Comparison of ENCODE assay signal across 1 cellular context in the genomic region with DNA sequence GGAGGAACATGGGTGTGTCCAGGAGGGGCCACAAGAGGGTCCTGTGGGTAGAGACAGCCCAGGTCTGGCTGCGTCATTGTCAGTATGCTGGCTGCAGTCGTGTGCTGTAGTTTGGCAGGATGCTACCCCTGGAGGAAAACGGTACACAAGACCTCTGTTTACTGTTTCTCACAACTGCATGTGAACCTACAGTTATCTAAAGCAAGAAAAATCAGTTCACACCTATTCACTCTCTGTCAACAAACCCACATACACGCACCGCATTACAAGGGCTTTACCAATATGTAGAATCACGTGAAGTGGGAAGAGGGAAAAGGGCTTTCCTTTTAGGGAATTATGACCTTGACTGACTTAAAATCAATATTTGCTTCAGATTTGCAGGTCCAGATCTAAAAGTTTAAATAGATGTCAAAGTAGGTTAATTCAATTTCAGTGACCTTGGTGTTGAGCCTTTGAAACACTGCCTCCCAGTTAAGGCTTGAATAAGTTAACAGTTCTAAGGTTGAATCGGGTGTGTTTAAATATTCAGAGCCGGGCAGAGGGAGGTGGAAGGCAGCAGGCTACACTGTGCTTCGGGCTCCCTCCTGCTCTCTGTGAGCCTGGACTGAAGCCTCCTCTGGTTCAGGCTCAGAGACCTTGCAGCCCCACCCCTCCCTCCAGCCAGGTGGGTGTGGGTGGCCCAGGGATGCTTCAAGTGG.
TF ChIP-seq lines count a peak whose summit lies in the region.

No MANE protein-coding gene starts in this region.

TF ChIP-seq in HepG2, 621 proteins besides CTCF, POLR2A, EP300 and RAD21 (continued from another document and continues in another):
- TF ChIP-seq, protein P1, sequence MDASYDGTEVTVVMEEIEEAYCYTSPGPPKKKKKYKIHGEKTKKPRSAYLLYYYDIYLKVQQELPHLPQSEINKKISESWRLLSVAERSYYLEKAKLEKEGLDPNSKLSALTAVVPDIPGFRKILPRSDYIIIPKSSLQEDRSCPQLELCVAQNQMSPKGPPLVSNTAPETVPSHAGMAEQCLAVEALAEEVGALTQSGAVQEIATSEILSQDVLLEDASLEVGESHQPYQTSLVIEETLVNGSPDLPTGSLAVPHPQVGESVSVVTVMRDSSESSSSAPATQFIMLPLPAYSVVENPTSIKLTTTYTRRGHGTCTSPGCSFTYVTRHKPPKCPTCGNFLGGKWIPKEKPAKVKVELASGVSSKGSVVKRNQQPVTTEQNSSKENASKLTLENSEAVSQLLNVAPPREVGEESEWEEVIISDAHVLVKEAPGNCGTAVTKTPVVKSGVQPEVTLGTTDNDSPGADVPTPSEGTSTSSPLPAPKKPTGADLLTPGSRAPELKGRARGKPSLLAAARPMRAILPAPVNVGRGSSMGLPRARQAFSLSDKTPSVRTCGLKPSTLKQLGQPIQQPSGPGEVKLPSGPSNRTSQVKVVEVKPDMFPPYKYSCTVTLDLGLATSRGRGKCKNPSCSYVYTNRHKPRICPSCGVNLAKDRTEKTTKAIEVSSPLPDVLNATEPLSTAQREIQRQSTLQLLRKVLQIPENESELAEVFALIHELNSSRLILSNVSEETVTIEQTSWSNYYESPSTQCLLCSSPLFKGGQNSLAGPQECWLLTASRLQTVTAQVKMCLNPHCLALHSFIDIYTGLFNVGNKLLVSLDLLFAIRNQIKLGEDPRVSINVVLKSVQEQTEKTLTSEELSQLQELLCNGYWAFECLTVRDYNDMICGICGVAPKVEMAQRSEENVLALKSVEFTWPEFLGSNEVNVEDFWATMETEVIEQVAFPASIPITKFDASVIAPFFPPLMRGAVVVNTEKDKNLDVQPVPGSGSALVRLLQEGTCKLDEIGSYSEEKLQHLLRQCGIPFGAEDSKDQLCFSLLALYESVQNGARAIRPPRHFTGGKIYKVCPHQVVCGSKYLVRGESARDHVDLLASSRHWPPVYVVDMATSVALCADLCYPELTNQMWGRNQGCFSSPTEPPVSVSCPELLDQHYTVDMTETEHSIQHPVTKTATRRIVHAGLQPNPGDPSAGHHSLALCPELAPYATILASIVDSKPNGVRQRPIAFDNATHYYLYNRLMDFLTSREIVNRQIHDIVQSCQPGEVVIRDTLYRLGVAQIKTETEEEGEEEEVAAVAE (CRISPR knock-in tag; IDR thresholded peaks at IDR 0.05; ENCODE audit: borderline replicate concordance): peak; percentile 81
- TF ChIP-seq SMARCE1 (IDR thresholded peaks at IDR 0.05; ENCODE audit: borderline replicate concordance) (no peak), ZNF547 (CRISPR knock-in tag; IDR thresholded peaks at IDR 0.05) (no peak; the same call in 1 of the 2 replicates), RXRB (CRISPR knock-in tag; IDR thresholded peaks at IDR 0.05; ENCODE audit: borderline replicate concordance) (peak; percentile 87), ZNF260 (CRISPR knock-in tag; IDR thresholded peaks at IDR 0.05; ENCODE audit: borderline replicate concordance, low read depth) (no peak), ARID2 (CRISPR knock-in tag; IDR thresholded peaks at IDR 0.05; ENCODE audit: borderline replicate concordance) (no peak), ZNF230 (CRISPR knock-in tag; IDR thresholded peaks at IDR 0.05) (no peak; the same call in 1 of the 2 replicates), ATF1 (CRISPR knock-in tag; IDR thresholded peaks at IDR 0.05) (peak; percentile 66; the same call in 1 of the 2 replicates), TSC22D2 (CRISPR knock-in tag; IDR thresholded peaks at IDR 0.05; ENCODE audit: borderline replicate concordance) (no peak), EZH2 (conservative IDR thresholded peaks at IDR 0.05; ENCODE audit: low read depth, low read length) (no peak), REXO4 (CRISPR knock-in tag; IDR thresholded peaks at IDR 0.05; ENCODE audit: borderline replicate concordance) (no peak), POGZ (CRISPR knock-in tag; IDR thresholded peaks at IDR 0.05) (0 out of 2 replicates have a peak, but pooled peaks have one; percentile 34), TGIF2 (CRISPR knock-in tag; IDR thresholded peaks at IDR 0.05) (peak; percentile 36; the same call in 1 of the 2 replicates)
- TF ChIP-seq, protein P2, sequence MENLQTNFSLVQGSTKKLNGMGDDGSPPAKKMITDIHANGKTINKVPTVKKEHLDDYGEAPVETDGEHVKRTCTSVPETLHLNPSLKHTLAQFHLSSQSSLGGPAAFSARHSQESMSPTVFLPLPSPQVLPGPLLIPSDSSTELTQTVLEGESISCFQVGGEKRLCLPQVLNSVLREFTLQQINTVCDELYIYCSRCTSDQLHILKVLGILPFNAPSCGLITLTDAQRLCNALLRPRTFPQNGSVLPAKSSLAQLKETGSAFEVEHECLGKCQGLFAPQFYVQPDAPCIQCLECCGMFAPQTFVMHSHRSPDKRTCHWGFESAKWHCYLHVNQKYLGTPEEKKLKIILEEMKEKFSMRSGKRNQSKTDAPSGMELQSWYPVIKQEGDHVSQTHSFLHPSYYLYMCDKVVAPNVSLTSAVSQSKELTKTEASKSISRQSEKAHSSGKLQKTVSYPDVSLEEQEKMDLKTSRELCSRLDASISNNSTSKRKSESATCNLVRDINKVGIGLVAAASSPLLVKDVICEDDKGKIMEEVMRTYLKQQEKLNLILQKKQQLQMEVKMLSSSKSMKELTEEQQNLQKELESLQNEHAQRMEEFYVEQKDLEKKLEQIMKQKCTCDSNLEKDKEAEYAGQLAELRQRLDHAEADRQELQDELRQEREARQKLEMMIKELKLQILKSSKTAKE (CRISPR knock-in tag; IDR thresholded peaks at IDR 0.05; ENCODE audit: borderline replicate concordance): peak; percentile 66; the same call in 1 of the 2 replicates
- TF ChIP-seq, protein P3, sequence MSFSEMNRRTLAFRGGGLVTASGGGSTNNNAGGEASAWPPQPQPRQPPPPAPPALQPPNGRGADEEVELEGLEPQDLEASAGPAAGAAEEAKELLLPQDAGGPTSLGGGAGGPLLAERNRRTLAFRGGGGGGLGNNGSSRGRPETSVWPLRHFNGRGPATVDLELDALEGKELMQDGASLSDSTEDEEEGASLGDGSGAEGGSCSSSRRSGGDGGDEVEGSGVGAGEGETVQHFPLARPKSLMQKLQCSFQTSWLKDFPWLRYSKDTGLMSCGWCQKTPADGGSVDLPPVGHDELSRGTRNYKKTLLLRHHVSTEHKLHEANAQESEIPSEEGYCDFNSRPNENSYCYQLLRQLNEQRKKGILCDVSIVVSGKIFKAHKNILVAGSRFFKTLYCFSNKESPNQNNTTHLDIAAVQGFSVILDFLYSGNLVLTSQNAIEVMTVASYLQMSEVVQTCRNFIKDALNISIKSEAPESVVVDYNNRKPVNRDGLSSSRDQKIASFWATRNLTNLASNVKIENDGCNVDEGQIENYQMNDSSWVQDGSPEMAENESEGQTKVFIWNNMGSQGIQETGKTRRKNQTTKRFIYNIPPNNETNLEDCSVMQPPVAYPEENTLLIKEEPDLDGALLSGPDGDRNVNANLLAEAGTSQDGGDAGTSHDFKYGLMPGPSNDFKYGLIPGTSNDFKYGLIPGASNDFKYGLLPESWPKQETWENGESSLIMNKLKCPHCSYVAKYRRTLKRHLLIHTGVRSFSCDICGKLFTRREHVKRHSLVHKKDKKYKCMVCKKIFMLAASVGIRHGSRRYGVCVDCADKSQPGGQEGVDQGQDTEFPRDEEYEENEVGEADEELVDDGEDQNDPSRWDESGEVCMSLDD (CRISPR knock-in tag; IDR thresholded peaks at IDR 0.05; ENCODE audit: borderline replicate concordance): no peak
- TF ChIP-seq, protein P4, sequence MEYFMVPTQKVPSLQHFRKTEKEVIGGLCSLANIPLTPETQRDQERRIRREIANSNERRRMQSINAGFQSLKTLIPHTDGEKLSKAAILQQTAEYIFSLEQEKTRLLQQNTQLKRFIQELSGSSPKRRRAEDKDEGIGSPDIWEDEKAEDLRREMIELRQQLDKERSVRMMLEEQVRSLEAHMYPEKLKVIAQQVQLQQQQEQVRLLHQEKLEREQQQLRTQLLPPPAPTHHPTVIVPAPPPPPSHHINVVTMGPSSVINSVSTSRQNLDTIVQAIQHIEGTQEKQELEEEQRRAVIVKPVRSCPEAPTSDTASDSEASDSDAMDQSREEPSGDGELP (IDR thresholded peaks at IDR 0.05; ENCODE audit: borderline replicate concordance, low read depth): 0 out of 2 replicates have a peak, but pooled peaks have one; percentile 46
- TF ChIP-seq, protein P5, sequence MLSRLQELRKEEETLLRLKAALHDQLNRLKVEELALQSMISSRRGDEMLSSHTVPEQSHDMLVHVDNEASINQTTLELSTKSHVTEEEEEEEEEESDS (CRISPR knock-in tag; IDR thresholded peaks at IDR 0.05; ENCODE audit: borderline replicate concordance): no peak
- TF ChIP-seq, protein P6, sequence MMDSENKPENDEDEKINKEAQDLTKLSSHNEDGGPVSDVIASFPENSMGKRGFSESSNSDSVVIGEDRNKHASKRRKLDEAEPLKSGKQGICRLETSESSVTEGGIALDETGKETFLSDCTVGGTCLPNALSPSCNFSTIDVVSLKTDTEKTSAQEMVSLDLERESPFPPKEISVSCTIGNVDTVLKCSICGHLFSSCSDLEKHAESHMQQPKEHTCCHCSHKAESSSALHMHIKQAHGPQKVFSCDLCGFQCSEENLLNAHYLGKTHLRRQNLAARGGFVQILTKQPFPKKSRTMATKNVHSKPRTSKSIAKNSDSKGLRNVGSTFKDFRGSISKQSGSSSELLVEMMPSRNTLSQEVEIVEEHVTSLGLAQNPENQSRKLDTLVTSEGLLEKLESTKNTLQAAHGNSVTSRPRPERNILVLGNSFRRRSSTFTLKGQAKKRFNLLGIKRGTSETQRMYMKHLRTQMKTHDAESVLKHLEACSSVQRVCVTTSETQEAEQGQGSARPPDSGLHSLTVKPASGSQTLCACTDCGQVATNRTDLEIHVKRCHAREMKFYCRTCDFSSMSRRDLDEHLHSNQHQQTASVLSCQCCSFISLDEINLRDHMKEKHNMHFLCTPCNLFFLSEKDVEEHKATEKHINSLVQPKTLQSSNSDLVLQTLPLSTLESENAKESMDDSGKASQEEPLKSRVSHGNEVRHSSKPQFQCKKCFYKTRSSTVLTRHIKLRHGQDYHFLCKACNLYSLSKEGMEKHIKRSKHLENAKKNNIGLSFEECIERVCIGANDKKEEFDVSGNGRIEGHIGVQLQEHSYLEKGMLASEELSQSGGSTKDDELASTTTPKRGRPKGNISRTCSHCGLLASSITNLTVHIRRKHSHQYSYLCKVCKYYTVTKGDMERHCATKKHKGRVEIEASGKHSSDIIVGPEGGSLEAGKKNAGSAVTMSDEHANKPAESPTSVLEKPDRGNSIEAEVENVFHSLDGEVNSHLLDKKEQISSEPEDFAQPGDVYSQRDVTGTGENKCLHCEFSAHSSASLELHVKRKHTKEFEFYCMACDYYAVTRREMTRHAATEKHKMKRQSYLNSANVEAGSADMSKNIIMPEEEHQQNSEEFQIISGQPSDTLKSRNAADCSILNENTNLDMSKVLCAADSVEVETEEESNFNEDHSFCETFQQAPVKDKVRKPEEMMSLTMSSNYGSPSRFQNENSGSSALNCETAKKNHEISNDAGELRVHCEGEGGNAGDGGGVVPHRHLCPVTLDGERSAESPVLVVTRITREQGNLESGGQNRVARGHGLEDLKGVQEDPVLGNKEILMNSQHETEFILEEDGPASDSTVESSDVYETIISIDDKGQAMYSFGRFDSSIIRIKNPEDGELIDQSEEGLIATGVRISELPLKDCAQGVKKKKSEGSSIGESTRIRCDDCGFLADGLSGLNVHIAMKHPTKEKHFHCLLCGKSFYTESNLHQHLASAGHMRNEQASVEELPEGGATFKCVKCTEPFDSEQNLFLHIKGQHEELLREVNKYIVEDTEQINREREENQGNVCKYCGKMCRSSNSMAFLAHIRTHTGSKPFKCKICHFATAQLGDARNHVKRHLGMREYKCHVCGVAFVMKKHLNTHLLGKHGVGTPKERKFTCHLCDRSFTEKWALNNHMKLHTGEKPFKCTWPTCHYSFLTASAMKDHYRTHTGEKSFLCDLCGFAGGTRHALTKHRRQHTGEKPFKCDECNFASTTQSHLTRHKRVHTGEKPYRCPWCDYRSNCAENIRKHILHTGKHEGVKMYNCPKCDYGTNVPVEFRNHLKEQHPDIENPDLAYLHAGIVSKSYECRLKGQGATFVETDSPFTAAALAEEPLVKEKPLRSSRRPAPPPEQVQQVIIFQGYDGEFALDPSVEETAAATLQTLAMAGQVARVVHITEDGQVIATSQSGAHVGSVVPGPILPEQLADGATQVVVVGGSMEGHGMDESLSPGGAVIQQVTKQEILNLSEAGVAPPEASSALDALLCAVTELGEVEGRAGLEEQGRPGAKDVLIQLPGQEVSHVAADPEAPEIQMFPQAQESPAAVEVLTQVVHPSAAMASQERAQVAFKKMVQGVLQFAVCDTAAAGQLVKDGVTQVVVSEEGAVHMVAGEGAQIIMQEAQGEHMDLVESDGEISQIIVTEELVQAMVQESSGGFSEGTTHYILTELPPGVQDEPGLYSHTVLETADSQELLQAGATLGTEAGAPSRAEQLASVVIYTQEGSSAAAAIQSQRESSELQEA (CRISPR knock-in tag; IDR thresholded peaks at IDR 0.05; ENCODE audit: not compliant biosample characterization): no peak
- TF ChIP-seq, protein P7, sequence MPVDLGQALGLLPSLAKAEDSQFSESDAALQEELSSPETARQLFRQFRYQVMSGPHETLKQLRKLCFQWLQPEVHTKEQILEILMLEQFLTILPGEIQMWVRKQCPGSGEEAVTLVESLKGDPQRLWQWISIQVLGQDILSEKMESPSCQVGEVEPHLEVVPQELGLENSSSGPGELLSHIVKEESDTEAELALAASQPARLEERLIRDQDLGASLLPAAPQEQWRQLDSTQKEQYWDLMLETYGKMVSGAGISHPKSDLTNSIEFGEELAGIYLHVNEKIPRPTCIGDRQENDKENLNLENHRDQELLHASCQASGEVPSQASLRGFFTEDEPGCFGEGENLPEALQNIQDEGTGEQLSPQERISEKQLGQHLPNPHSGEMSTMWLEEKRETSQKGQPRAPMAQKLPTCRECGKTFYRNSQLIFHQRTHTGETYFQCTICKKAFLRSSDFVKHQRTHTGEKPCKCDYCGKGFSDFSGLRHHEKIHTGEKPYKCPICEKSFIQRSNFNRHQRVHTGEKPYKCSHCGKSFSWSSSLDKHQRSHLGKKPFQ (CRISPR knock-in tag; IDR thresholded peaks at IDR 0.05; ENCODE audit: insufficient replicate concordance): peak; percentile 98
